8 cellular contexts compared by ENCODE assay signal in genomic region chr1:168145184-168146159, GRCh38. TPM values are rescaled to one million over a fixed set of nuclear protein-coding genes. Genes with fewer than 3 reads are reported as not detected.
A peak's percentile ranks its signal among the peaks of the same experiment; 100 is the strongest.
DNase-seq lines count a peak whose midpoint lies in the region; ATAC-seq and TF ChIP-seq lines count a peak whose summit lies in the region.

No MANE protein-coding gene starts in this region.

- TF ChIP-seq CTCF in chondrocyte (IDR thresholded peaks at IDR 0.05), result peak; percentile 87

- ATAC-seq in HG03432 (IDR thresholded peaks at IDR 0.05; ENCODE audit: unreplicated experiment) (peak; percentile 94), left lobe of liver (peak; percentile 100)
- peak; percentile 100 for ATAC-seq in activated CD4-positive, alpha-beta T cell treated with anti-CD3 and anti-CD28 coated beads for 36 hours

- no peaks in the 10 kb centered on the region for H3K9me3 Mint-ChIP-seq in activated CD4-positive, alpha-beta T cell treated with anti-CD3 and anti-CD28 coated beads for 36 hours (ENCODE audit: low read depth)
- H3K9me3 Mint-ChIP-seq in chondrocyte (ENCODE audit: low read depth), result no peaks in the 10 kb centered on the region

- H3K4me1 ChIP-seq in BLaER1 treated with 17β-estradiol and CSF1 and Interleukin-3, amounts not matched to agents 10 nM and 100 nM, result peaks cover 0 to 41% (median 17%) of the 10 kb centered on the region in 10 experiments; a peak in 15 of 20 replicates

- POLR2A ChIA-PET in activated CD4-positive, alpha-beta T cell treated with anti-CD3 and anti-CD28 coated beads for 36 hours (lab: Charles Lee), result no interaction called here

- H3K4me1 Mint-ChIP-seq in activated CD4-positive, alpha-beta T cell treated with anti-CD3 and anti-CD28 coated beads for 36 hours, result peaks cover 13% of the 10 kb centered on the region
- H3K4me1 Mint-ChIP-seq in chondrocyte (ENCODE audit: low read depth), result peaks cover 3% of the 10 kb centered on the region

- H3K36me3 ChIP-seq in BLaER1 treated with 17β-estradiol and CSF1 and Interleukin-3, amounts not matched to agents 10 nM and 100 nM, result no peaks in the 10 kb centered on the region

- H4K20me1 ChIP-seq in BLaER1 treated with 17β-estradiol and CSF1 and Interleukin-3, amounts not matched to agents 10 nM and 100 nM, result no peaks in the 10 kb centered on the region

- peak; percentile 86 for DNase-seq in GM19240 (ENCODE audit: insufficient read length, low spot score)
- DNase-seq in NCI-H460 (ENCODE audit: extremely low read depth, low read depth), result peak; percentile 77
- peak; percentile 93 for DNase-seq in activated CD4-positive, alpha-beta T cell treated with anti-CD3 and anti-CD28 coated beads for 36 hours
- DNase-seq in chondrocyte (ENCODE audit: low spot score), result no peak
- DNase-seq in left lobe of liver (ENCODE audit: low spot score), result peak; percentile 78
- peak; percentile 82 to 94 for DNase-seq in stimulated activated CD4-positive, alpha-beta T cell treated with anti-CD3 and anti-CD28 coated beads, Interleukin-4, amount 100 ng/mL, for 48 hours (ENCODE audit: low read depth in 2 of 2)

- no peak overlapping the region for H3K27ac Mint-ChIP-seq in activated CD4-positive, alpha-beta T cell treated with anti-CD3 and anti-CD28 coated beads for 36 hours
- H3K27ac Mint-ChIP-seq in chondrocyte (ENCODE audit: unreplicated experiment), result no peak overlapping the region

- H3K27me3 Mint-ChIP-seq in activated CD4-positive, alpha-beta T cell treated with anti-CD3 and anti-CD28 coated beads for 36 hours, result peaks cover 1% of the 10 kb centered on the region
- H3K27me3 Mint-ChIP-seq in chondrocyte (ENCODE audit: low read depth), result no peaks in the 10 kb centered on the region

- H3K4me3 Mint-ChIP-seq in activated CD4-positive, alpha-beta T cell treated with anti-CD3 and anti-CD28 coated beads for 36 hours, result no peak overlapping the region
- no peak overlapping the region for H3K4me3 Mint-ChIP-seq in chondrocyte (ENCODE audit: unreplicated experiment)

- H3K36me3 Mint-ChIP-seq in activated CD4-positive, alpha-beta T cell treated with anti-CD3 and anti-CD28 coated beads for 36 hours (ENCODE audit: low read depth), result no peaks in the 10 kb centered on the region
- H3K36me3 Mint-ChIP-seq in chondrocyte (ENCODE audit: low read depth), result no peaks in the 10 kb centered on the region

- intact Hi-C loops in activated CD4-positive, alpha-beta T cell treated with anti-CD3 and anti-CD28 coated beads for 36 hours (cut with DNase I, micrococcal nuclease), result loop anchor here in 1 of 2 experiments (1.0 kb wide), 1 partner anchor 61 kb away; no protein-coding TSS in a partner anchor

- H3K9me3 ChIP-seq in BLaER1 treated with 17β-estradiol and CSF1 and Interleukin-3, amounts not matched to agents 10 nM and 100 nM (replicated peaks in 1 of 11), result no peaks in the 10 kb centered on the region

- H3K27ac ChIP-seq in BLaER1 treated with 17β-estradiol and CSF1 and Interleukin-3, amounts not matched to agents 10 nM and 100 nM, result peak overlapping the region in 4 of 11 experiments; percentile 11 to 46 (median 39); a peak in 6 of 22 replicates

- H3K4me2 ChIP-seq in BLaER1 treated with 17β-estradiol and CSF1 and Interleukin-3, amounts not matched to agents 10 nM and 100 nM, result peak overlapping the region in 7 of 11 experiments; percentile 5 to 86 (median 67); a peak in 12 of 22 replicates

- H3K27me3 ChIP-seq in BLaER1 treated with 17β-estradiol and CSF1 and Interleukin-3, amounts not matched to agents 10 nM and 100 nM, result no peaks in the 10 kb centered on the region

- peak overlapping the region in 1 of 10 experiments; percentile 24; a peak in 2 of 20 replicates for H3K4me3 ChIP-seq in BLaER1 treated with 17β-estradiol and CSF1 and Interleukin-3, amounts not matched to agents 10 nM and 100 nM

- CTCF ChIA-PET in activated CD4-positive, alpha-beta T cell treated with anti-CD3 and anti-CD28 coated beads for 36 hours (lab: Charles Lee), result interaction anchor here (0.6 to 3.3 kb wide), 21 partner anchors 10 to 1065 kb away, joined by 3 to 13 read pairs (median 3); partner anchors contain the start of gene GPR161

- H3K9ac ChIP-seq in BLaER1 treated with 17β-estradiol and CSF1 and Interleukin-3, amounts not matched to agents 10 nM and 100 nM, result peak overlapping the region in 2 of 11 experiments; percentile 34 to 44; a peak in 3 of 22 replicates

RNA-seq across cellular contexts. Expression of gene GPR161, which starts 8.7 kb away (rescaled TPM):
- total RNA-seq in NCI-H460 (2014; rRNA removed; shearing (Covaris generic)), result 2.1 and 2.8 TPM in 2 replicates
- 0.51 and 0.63 TPM in 2 replicates for polyA plus RNA-seq in NCI-H460 (2014; cell fraction: nucleus; rRNA removed)
- under 1 TPM; 0.42 to 0.59 TPM for total RNA-seq in activated CD4-positive, alpha-beta T cell treated with anti-CD3 and anti-CD28 coated beads for 36 hours
- total RNA-seq in chondrocyte (30.8 to 33.5 TPM (median 32.8 TPM) in 3 replicates), left lobe of liver (0.38 TPM)

RNA-seq across cellular contexts. Expression of gene TIPRL, which starts 33.3 kb away (rescaled TPM):
- 76.0 and 77.7 TPM in 2 replicates for total RNA-seq in NCI-H460 (2014; rRNA removed; shearing (Covaris generic))
- 35.5 and 43.1 TPM in 2 replicates for polyA plus RNA-seq in NCI-H460 (2014; cell fraction: nucleus; rRNA removed)
- total RNA-seq in activated CD4-positive, alpha-beta T cell treated with anti-CD3 and anti-CD28 coated beads for 36 hours, result 10 to 100 TPM; 52.5 to 57.5 TPM
- total RNA-seq in chondrocyte, result 37.2 to 38.7 TPM (median 37.4 TPM) in 3 replicates
- total RNA-seq in left lobe of liver, result 10.9 TPM
